ENCODE assay signal across 9 cellular contexts in genomic region chr1:145055217-145055760, GRCh38. TPM values are rescaled to one million over a fixed set of nuclear protein-coding genes. Genes with fewer than 3 reads are reported as not detected.
DNase-seq lines count a peak whose midpoint lies in the region; ATAC-seq and TF ChIP-seq lines count a peak whose summit lies in the region.
"Not testable (repeated sequence)": the region's sequence is repeated elsewhere in the genome, so short reads cannot be mapped to it uniquely, and the experiment has no call there.
"Had no signal": no experiment of that assay in that cellular context is flagged by ENCODE, and none has a peak within 500 bp of the region (broad histone marks: within the 10 kb centered on the region; RNA-seq: fewer than 3 reads in every experiment).

No MANE protein-coding gene starts in this region.

- not testable (repeated sequence) for DNase-seq in T-helper 17 cell, Right ventricle myocardium superior, psoas muscle

- ATAC-seq in GM18511 (IDR thresholded peaks at IDR 0.05; ENCODE audit: unreplicated experiment) (peak; percentile 98), GM19395 (IDR thresholded peaks at IDR 0.05; ENCODE audit: unreplicated experiment) (peak; percentile 99), GM21717 (IDR thresholded peaks at IDR 0.05; ENCODE audit: unreplicated experiment) (peak; percentile 96), HG02943 (IDR thresholded peaks at IDR 0.05; ENCODE audit: low read depth, unreplicated experiment) (peak; percentile 98), HG03342 (IDR thresholded peaks at IDR 0.05; ENCODE audit: unreplicated experiment) (peak; percentile 99), T-helper 17 cell (peak; percentile 82), Right ventricle myocardium superior (ENCODE audit: poor library complexity) (peak; percentile 78), psoas muscle (peak; percentile 68 to 88 (median 78))

- H3K4me3 Mint-ChIP-seq in T-helper 17 cell: not testable (repeated sequence)

- intact Hi-C loops in Right ventricle myocardium superior (cut with DNase I); psoas muscle (cut with DNase I): not testable (repeated sequence)

- not testable (repeated sequence) for TF ChIP-seq CTCF in psoas muscle (IDR thresholded peaks at IDR 0.05)

- not testable (repeated sequence) for H3K9me3 ChIP-seq in T-helper 17 cell (ENCODE audit: control insufficient read depth, low read length, poor library complexity, severe bottlenecking); psoas muscle

- not testable (repeated sequence) for H3K4me1 Mint-ChIP-seq in T-helper 17 cell

- H3K4me3 ChIP-seq in psoas muscle: not testable (repeated sequence)

- no CpG with 5 or more reads among the region's 4 CpGs for WGBS in psoas muscle, 3 donors

- H3K27me3 Mint-ChIP-seq in T-helper 17 cell: not testable (repeated sequence)

- H3K27ac ChIP-seq in psoas muscle: not testable (repeated sequence)

- H3K27me3 ChIP-seq in psoas muscle (ENCODE audit: insufficient read depth in 3 of 3, low read length in 2 of 3): not testable (repeated sequence)

- H3K36me3 ChIP-seq in psoas muscle (ENCODE audit: insufficient read depth in 1 of 2, low read depth in 1 of 2): not testable (repeated sequence)

- H3K36me3 Mint-ChIP-seq in T-helper 17 cell (ENCODE audit: low read depth): not testable (repeated sequence)

- not testable (repeated sequence) for H3K4me1 ChIP-seq in psoas muscle

- not testable (repeated sequence) for H3K27ac Mint-ChIP-seq in T-helper 17 cell

RNA-seq across cellular contexts. Expression of gene SRGAP2B, which starts 39.8 kb away (rescaled TPM):
- total RNA-seq in T-helper 17 cell: 10 to 100 TPM; 22.5 to 23.0 TPM
- total RNA-seq in Right ventricle myocardium superior: 9.9 TPM
- 10 to 100 TPM in 1 of 4 donors, 1 to 10 TPM in 3; 3.8 to 12.5 (median 6.3) TPM for total RNA-seq in psoas muscle
- 1 to 10 TPM; 2.3 to 2.7 (median 2.5) TPM for polyA plus RNA-seq in psoas muscle

RNA-seq across cellular contexts. Expression of gene FAM72D, which starts 40.5 kb away (rescaled TPM):
- total RNA-seq in T-helper 17 cell (under 1 TPM in 1 of 2 donors, not detected in 1; 0.37 TPM), Right ventricle myocardium superior (0.32 TPM), psoas muscle (not detected)
- polyA plus RNA-seq in psoas muscle: under 1 TPM in 2 of 3 donors, not detected in 1; 0.03 to 0.05 TPM
- polyA plus RNA-seq: CD8-positive, alpha-beta memory T cell had no signal
